2 cellular contexts compared by ENCODE assay signal in genomic region chr17:1686086-1686485, GRCh38.
TF ChIP-seq lines count a peak whose summit lies in the region.

No MANE protein-coding gene starts in this region.

TF ChIP-seq in SK-N-SH, 30 proteins besides CTCF, POLR2A, EP300 and RAD21 (continued from another document):
- TF ChIP-seq, protein P1, sequence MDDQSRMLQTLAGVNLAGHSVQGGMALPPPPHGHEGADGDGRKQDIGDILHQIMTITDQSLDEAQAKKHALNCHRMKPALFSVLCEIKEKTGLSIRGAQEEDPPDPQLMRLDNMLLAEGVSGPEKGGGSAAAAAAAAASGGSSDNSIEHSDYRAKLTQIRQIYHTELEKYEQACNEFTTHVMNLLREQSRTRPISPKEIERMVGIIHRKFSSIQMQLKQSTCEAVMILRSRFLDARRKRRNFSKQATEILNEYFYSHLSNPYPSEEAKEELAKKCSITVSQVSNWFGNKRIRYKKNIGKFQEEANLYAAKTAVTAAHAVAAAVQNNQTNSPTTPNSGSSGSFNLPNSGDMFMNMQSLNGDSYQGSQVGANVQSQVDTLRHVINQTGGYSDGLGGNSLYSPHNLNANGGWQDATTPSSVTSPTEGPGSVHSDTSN (IDR thresholded peaks at IDR 0.05): no peak
TF ChIP-seq in SK-N-SH: peak in this region for 1.

TF ChIP-seq in SK-N-SH treated with all-trans-retinoic acid at 6 μM for 48 hours, 23 proteins besides CTCF, POLR2A, EP300 and RAD21:
- no peak for TF ChIP-seq CSRNP3 (CRISPR knock-in tag; IDR thresholded peaks at IDR 0.05)
- TF ChIP-seq ZNF565 (CRISPR knock-in tag; conservative IDR thresholded peaks at IDR 0.05; ENCODE audit: low read depth): no peak
- TF ChIP-seq ZNF70 (CRISPR knock-in tag; IDR thresholded peaks at IDR 0.05): no peak
- no peak for TF ChIP-seq TSHZ2 (CRISPR knock-in tag; IDR thresholded peaks at IDR 0.05)
- TF ChIP-seq PPARA (CRISPR knock-in tag; IDR thresholded peaks at IDR 0.05; ENCODE audit: borderline replicate concordance): no peak
- TF ChIP-seq, protein P2, sequence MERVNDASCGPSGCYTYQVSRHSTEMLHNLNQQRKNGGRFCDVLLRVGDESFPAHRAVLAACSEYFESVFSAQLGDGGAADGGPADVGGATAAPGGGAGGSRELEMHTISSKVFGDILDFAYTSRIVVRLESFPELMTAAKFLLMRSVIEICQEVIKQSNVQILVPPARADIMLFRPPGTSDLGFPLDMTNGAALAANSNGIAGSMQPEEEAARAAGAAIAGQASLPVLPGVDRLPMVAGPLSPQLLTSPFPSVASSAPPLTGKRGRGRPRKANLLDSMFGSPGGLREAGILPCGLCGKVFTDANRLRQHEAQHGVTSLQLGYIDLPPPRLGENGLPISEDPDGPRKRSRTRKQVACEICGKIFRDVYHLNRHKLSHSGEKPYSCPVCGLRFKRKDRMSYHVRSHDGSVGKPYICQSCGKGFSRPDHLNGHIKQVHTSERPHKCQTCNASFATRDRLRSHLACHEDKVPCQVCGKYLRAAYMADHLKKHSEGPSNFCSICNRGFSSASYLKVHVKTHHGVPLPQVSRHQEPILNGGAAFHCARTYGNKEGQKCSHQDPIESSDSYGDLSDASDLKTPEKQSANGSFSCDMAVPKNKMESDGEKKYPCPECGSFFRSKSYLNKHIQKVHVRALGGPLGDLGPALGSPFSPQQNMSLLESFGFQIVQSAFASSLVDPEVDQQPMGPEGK (CRISPR knock-in tag; IDR thresholded peaks at IDR 0.05; ENCODE audit: borderline replicate concordance): no peak
- no peak for TF ChIP-seq POU6F1 (CRISPR knock-in tag; IDR thresholded peaks at IDR 0.05; ENCODE audit: borderline replicate concordance, low read depth)
- TF ChIP-seq GLIS3 (CRISPR knock-in tag; IDR thresholded peaks at IDR 0.05): no peak
- TF ChIP-seq SNAI2 (CRISPR knock-in tag; IDR thresholded peaks at IDR 0.05): no peak
- TF ChIP-seq BACH2 (CRISPR knock-in tag; IDR thresholded peaks at IDR 0.05; ENCODE audit: borderline replicate concordance): no peak
- no peak for TF ChIP-seq ZFP3 (CRISPR knock-in tag; IDR thresholded peaks at IDR 0.05)
- no peak for TF ChIP-seq TCF4 (CRISPR knock-in tag; IDR thresholded peaks at IDR 0.05; ENCODE audit: borderline replicate concordance)
- no peak for TF ChIP-seq ISL1 (CRISPR knock-in tag; IDR thresholded peaks at IDR 0.05)
